14 cellular contexts compared by ENCODE assay signal in the genomic region with DNA sequence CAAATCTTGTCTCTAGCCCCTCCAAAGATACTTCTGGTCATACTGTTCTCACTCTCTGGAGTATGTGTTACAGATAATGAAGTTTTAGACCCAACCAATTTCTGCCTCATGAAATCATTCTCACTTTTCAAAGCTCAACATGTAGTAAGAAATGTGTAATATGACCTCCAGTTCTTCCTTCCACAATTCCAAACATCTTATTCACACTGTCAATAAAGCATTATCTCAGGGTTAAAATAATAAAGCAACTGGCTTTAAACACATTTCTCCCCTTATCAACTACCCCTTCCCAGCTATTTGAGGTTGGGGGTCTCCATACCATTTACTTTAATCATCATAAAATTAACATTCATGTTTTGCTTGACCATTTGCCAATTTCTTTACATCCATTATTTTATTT.
"Had no signal": no experiment of that assay in that cellular context is flagged by ENCODE, and none has a peak within 500 bp of the region (broad histone marks: within the 10 kb centered on the region; RNA-seq: fewer than 3 reads in every experiment).

No MANE protein-coding gene starts in this region.

- H3K4me3 ChIP-seq: left lung, skin epidermis, stomach, thoracic aorta had no signal

- H3K9me3 ChIP-seq: left lung, stomach, thoracic aorta had no signal

- H3K27ac ChIP-seq: left lung, skin epidermis, stomach, thoracic aorta had no signal

- ATAC-seq: effector memory CD8-positive, alpha-beta T cell; left lung; natural killer cell treated with Interleukin-12 subunit alpha and Interleukin-12 subunit beta and Interleukin-15 and Interleukin-18, amount 100 ng/mL, for 72 hours had no signal

- DNase-seq: activated CD4-positive, alpha-beta T cell treated with anti-CD3 and anti-CD28 coated beads, Interleukin-2, amount 50 U/mL, for 4 hours; activated CD4-positive, CD25-positive, alpha-beta regulatory T cell treated with anti-CD3 and anti-CD28 coated beads, Interleukin-2, amount 50 U/mL, for 72 hours; activated gamma-delta T cell; activated T-cell treated with anti-CD3 and anti-CD28 coated beads, Interleukin-2, amount 50 U/mL, for 24 hours; amygdala; cortex of kidney; effector memory CD8-positive, alpha-beta T cell; erythroblast; left lung; occipital lobe; stomach had no signal

- H3K4me1 ChIP-seq: left lung had no signal

- H3K36me3 ChIP-seq: left lung, stomach, thoracic aorta had no signal

- H3K27me3 ChIP-seq: left lung, stomach had no signal
